In the genomic region with DNA sequence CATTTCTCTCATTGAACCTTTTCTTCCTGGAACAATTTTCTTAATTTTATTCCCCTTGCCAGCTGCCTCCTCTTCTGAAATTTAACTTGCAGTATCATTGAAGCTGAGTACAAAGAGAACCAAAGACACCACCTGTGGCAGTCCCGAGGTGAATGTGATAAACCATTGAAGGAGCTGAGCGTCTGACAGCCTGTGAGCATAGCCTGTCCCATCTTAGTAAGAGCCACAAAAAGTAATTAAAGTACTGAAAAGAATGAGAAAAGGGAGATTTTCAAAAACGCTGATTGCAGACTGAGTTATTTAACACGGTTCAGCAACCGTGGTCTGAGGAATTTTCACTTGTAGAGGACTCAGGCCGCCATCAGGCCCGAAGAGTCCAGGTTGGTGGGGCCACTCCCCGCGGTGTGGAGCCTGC, we compare ENCODE assay signal across 8 cellular contexts. TPM values are rescaled to one million over a fixed set of nuclear protein-coding genes. Genes with fewer than 3 reads are reported as not detected.
DNase-seq lines count a peak whose midpoint lies in the region; ATAC-seq and TF ChIP-seq lines count a peak whose summit lies in the region.

No MANE protein-coding gene starts in this region.

- DNase-seq in CD14-positive monocyte (ENCODE audit: low spot score) (peak; percentile 8), chondrocyte (ENCODE audit: low spot score) (no peak), nephron progenitor cell (no peak), substantia nigra (lab: John Stamatoyannopoulos, UW) (no peak), COLO829 (ENCODE audit: low spot score) (no peak), NCI-H2107 treated with DMSO at 0.1 percent for 48 hours (lab: John Stamatoyannopoulos, UW; ENCODE audit: unreplicated experiment) (no peak)

- no peak overlapping the region for H3K9ac ChIP-seq in KMS-11

- no peak for TF ChIP-seq CTCF in CD14-positive monocyte (IDR thresholded peaks at IDR 0.05)
- no peak for TF ChIP-seq CTCF in KMS-11 (conservative IDR thresholded peaks at IDR 0.05; ENCODE audit: low read depth, low read length)
- no peak for TF ChIP-seq CTCF in chondrocyte (IDR thresholded peaks at IDR 0.05)
- no peak for TF ChIP-seq CTCF in nephron progenitor cell (IDR thresholded peaks at IDR 0.05)

- no peaks in the 10 kb centered on the region for H4K20me1 ChIP-seq in KMS-11 (ENCODE audit: insufficient read depth)

- peak overlapping the region; percentile 71; the same call in 1 of the 2 replicates for H3K4me2 ChIP-seq in KMS-11

- H3K36me3 ChIP-seq in KMS-11 (ENCODE audit: insufficient read depth), result no peaks in the 10 kb centered on the region

- H3K27me3 Mint-ChIP-seq in CD14-positive monocyte (ENCODE audit: low read depth in 3 of 3) (peaks cover 4 to 8% (median 7%) of the 10 kb centered on the region in 3 donors), chondrocyte (ENCODE audit: low read depth) (no peaks in the 10 kb centered on the region), nephron progenitor cell (ENCODE audit: low read depth, poor library complexity) (peaks cover 3% of the 10 kb centered on the region)

- H3K36me3 Mint-ChIP-seq in CD14-positive monocyte (no peaks in the 10 kb centered on the region), chondrocyte (ENCODE audit: low read depth) (peaks cover 6% of the 10 kb centered on the region), nephron progenitor cell (ENCODE audit: low read depth) (no peaks in the 10 kb centered on the region)

- H3K4me1 ChIP-seq in KMS-11 (ENCODE audit: low read depth, poor library complexity, severe bottlenecking), result peaks cover 19% of the 10 kb centered on the region

- H3K79me2 ChIP-seq in KMS-11 (ENCODE audit: insufficient read depth, low read depth), result no peaks in the 10 kb centered on the region

- no peak overlapping the region for H3K4me3 ChIP-seq in KMS-11 (IDR thresholded peaks at IDR 0.05; ENCODE audit: insufficient read depth, low read depth, low read length)

- no peak for ATAC-seq in GM19463 (IDR thresholded peaks at IDR 0.05; ENCODE audit: unreplicated experiment)

- H3K27me3 ChIP-seq in KMS-11 (ENCODE audit: insufficient read depth, low read depth), result no peaks in the 10 kb centered on the region; the same call in 1 of the 2 replicates

- H3K9me3 Mint-ChIP-seq in CD14-positive monocyte, result peaks cover 0 to 2% (median 0%) of the 10 kb centered on the region in 7 donors
- H3K9me3 Mint-ChIP-seq in chondrocyte (ENCODE audit: low read depth), result peaks cover 3% of the 10 kb centered on the region
- peaks cover 3% of the 10 kb centered on the region for H3K9me3 Mint-ChIP-seq in nephron progenitor cell

- peaks cover 18% of the 10 kb centered on the region for H3K4me1 Mint-ChIP-seq in CD14-positive monocyte
- peaks cover 19% of the 10 kb centered on the region for H3K4me1 Mint-ChIP-seq in chondrocyte (ENCODE audit: low read depth)
- H3K4me1 Mint-ChIP-seq in nephron progenitor cell, result peaks cover 51% of the 10 kb centered on the region

- no peak overlapping the region for H3K27ac ChIP-seq in KMS-11
- H3K27ac ChIP-seq in substantia nigra (ENCODE audit: low read depth, low read length, poor library complexity, severe bottlenecking), result no peak overlapping the region

- H3K4me3 Mint-ChIP-seq in CD14-positive monocyte (peak overlapping the region in 1 of 2 donors; percentile 78), chondrocyte (ENCODE audit: unreplicated experiment) (peak overlapping the region; percentile 81), nephron progenitor cell (peak overlapping the region; percentile 95)

- intact Hi-C loops in CD14-positive monocyte (cut with micrococcal nuclease), result loop anchor here (5.0 to 10.0 kb wide), 2 partner anchors 54 to 57 kb away; a partner anchor contains a TSS

- peak overlapping the region; percentile 98 for H2AFZ ChIP-seq in KMS-11 (ENCODE audit: low read depth)

- H3K27ac Mint-ChIP-seq in CD14-positive monocyte, result peak overlapping the region; percentile 82 to 96 (median 92)
- no peak overlapping the region for H3K27ac Mint-ChIP-seq in chondrocyte (ENCODE audit: unreplicated experiment)
- H3K27ac Mint-ChIP-seq in nephron progenitor cell, result peak overlapping the region; percentile 31

RNA-seq across cellular contexts. Expression of a gene that starts 27.2 kb away (rescaled TPM):
- polyA plus RNA-seq in CD14-positive monocyte, result not detected
- not detected in 3 replicates for total RNA-seq in chondrocyte

RNA-seq across cellular contexts. Expression of a gene that starts 40.0 kb away (rescaled TPM):
- under 1 TPM; 0.30 to 0.81 TPM for polyA plus RNA-seq in CD14-positive monocyte
- 141 to 200 TPM (median 197 TPM) in 3 replicates for total RNA-seq in chondrocyte

RNA-seq across cellular contexts. Expression of a gene that starts 55.7 kb away (rescaled TPM):
- 10 to 100 TPM; 24.6 to 26.2 TPM for polyA plus RNA-seq in CD14-positive monocyte
- 22.4 to 27.2 TPM (median 25.0 TPM) in 3 replicates for total RNA-seq in chondrocyte

RNA-seq across cellular contexts. Expression of a gene that starts 55.9 kb away (rescaled TPM):
- 10 to 100 TPM; 56.5 to 71.3 TPM for polyA plus RNA-seq in CD14-positive monocyte
- 24.3 to 28.4 TPM (median 27.0 TPM) in 3 replicates for total RNA-seq in chondrocyte
